31 cellular contexts compared by ENCODE assay signal in genomic region chr1:223669003-223669402, GRCh38. TPM values are rescaled to one million over a fixed set of nuclear protein-coding genes. Genes with fewer than 3 reads are reported as not detected.
"Had no signal": no experiment of that assay in that cellular context is flagged by ENCODE, and none has a peak within 500 bp of the region (broad histone marks: within the 10 kb centered on the region; RNA-seq: fewer than 3 reads in every experiment).

No MANE protein-coding gene starts in this region.

- ATAC-seq: lower lobe of right lung; natural killer cell; right lobe of liver; stimulated activated naive B cell treated with anti-CD40 and anti-IgM and Interleukin-4, amounts not matched to agents 10 μg/mL and 1 μg/mL and 100 μg/mL, for 72 hours; stimulated activated naive CD8-positive, alpha-beta T cell treated with anti-CD3 and anti-CD28 coated beads, Interleukin-15, Interleukin-2, amounts not matched to agents 100 U/mL and 50 U/mL, for 24 hours had no signal

- H3K27me3 ChIP-seq: left lung, neural progenitor cell, ovary, right atrium auricular region, right lobe of liver, stomach, testis, thyroid gland, transverse colon, upper lobe of left lung, vagina had no signal

- DNase-seq: hypothalamus; immature natural killer cell; kidney; left lung; lower lobe of right lung; mammary epithelial cell; mesenchymal stem cell; naive B cell; natural killer cell; nephron progenitor cell; ovary; right lobe of liver; stimulated activated CD4-positive, alpha-beta T cell treated with anti-CD3 and anti-CD28 coated beads, Interleukin-1b, Interleukin-23, amount 100 ng/mL, for 48 hours; stimulated activated CD4-positive, alpha-beta T cell treated with anti-CD3 and anti-CD28 coated beads, Interleukin-2, amount 100 ng/mL, for 48 hours; stimulated activated CD4-positive, alpha-beta T cell treated with anti-CD3 and anti-CD28 coated beads, Interleukin-4, amount 100 ng/mL, for 4 hours; stimulated activated CD8-positive, alpha-beta memory T cell treated with anti-CD3 and anti-CD28 coated beads, Interleukin-4, amount 100 ng/mL, for 48 hours; stimulated activated naive B cell treated with anti-CD40 and anti-IgM and Interleukin-4, amounts not matched to agents 10 μg/mL and 1 μg/mL and 100 μg/mL, for 72 hours; stimulated activated naive CD8-positive, alpha-beta T cell treated with anti-CD3 and anti-CD28 coated beads, Interleukin-15, Interleukin-2, amounts not matched to agents 100 U/mL and 50 U/mL, for 24 hours; stomach; testis had no signal

- H3K27ac ChIP-seq: left lung, lower lobe of right lung, neural progenitor cell, ovary, right atrium auricular region, right lobe of liver, stomach, testis, thyroid gland, upper lobe of left lung, vagina had no signal

- H3K4me1 Mint-ChIP-seq: immature natural killer cell, naive B cell, natural killer cell, neural progenitor cell had no signal

- H3K4me3 Mint-ChIP-seq: immature natural killer cell; naive B cell; natural killer cell; nephron progenitor cell; neural progenitor cell; stimulated activated naive B cell treated with anti-CD40 and anti-IgM and Interleukin-4, amounts not matched to agents 10 μg/mL and 1 μg/mL and 100 μg/mL, for 72 hours had no signal

- H3K36me3 ChIP-seq: left lung, lower lobe of right lung, neural progenitor cell, ovary, right atrium auricular region, right lobe of liver, stomach, thyroid gland, transverse colon, upper lobe of left lung, vagina had no signal

- H2AFZ ChIP-seq: neural progenitor cell had no signal

- H3K4me1 ChIP-seq: left lung, right atrium auricular region, right lobe of liver, testis, thyroid gland, vagina had no signal

- H3K9ac ChIP-seq: neural progenitor cell had no signal

- H3K27ac Mint-ChIP-seq: immature natural killer cell; natural killer cell; nephron progenitor cell; neural progenitor cell; progenitor cell of endocrine pancreas; stimulated activated naive B cell treated with anti-CD40 and anti-IgM and Interleukin-4, amounts not matched to agents 10 μg/mL and 1 μg/mL and 100 μg/mL, for 72 hours had no signal

- H3K36me3 Mint-ChIP-seq: immature natural killer cell, natural killer cell, neural progenitor cell had no signal

- H3K4me3 ChIP-seq: left lung, lower lobe of right lung, neural progenitor cell, ovary, right atrium auricular region, right lobe of liver, smooth muscle cell, stomach, testis, thyroid gland, transverse colon, upper lobe of left lung, vagina had no signal

- H3K9me3 Mint-ChIP-seq: immature natural killer cell, natural killer cell had no signal

- H3K9me3 ChIP-seq: lower lobe of right lung, ovary, right lobe of liver, testis, thyroid gland, vagina had no signal

- H3K4me2 ChIP-seq: neural progenitor cell, smooth muscle cell had no signal

RNA-seq across cellular contexts. Expression of gene CAPN8, which starts 3.5 kb away (rescaled TPM):
- total RNA-seq: mononuclear cell, omental fat pad, pulmonary artery endothelial cell, right atrium auricular region, smooth muscle cell had no signal
